ENCODE assay signal across 8 cellular contexts in the genomic region with DNA sequence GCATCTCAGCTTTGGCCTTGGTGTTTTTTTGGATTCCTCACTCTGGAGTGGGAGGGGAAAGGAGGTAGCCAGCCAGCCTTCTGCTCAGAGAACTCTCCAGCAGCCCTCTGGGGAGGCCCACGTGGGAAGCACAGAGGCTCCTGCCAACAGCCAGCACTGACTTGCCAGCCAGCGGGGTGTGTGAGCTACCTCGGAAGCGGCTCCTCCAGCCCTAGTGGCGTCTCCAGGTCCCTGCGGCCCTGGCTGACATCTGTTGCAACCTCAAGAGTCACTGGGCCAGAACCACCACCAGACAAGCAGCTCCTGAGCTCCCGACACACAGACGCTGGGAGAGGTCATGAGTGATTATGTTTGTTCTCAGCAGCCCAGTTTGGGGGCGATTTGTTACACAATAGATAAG.
A peak's percentile ranks its signal among the peaks of the same experiment; 100 is the strongest.
DNase-seq lines count a peak whose midpoint lies in the region; ATAC-seq and TF ChIP-seq lines count a peak whose summit lies in the region.

No MANE protein-coding gene starts in this region.

- H3K27me3 ChIP-seq in foreskin keratinocyte (no peaks in the 10 kb centered on the region), parathyroid adenoma (ENCODE audit: control insufficient read depth, insufficient read depth, low read length) (no peaks in the 10 kb centered on the region)

- H3K9ac ChIP-seq in parathyroid adenoma, result no peak overlapping the region

- no peak overlapping the region for H3K4me3 ChIP-seq in parathyroid adenoma (ENCODE audit: low read depth, low read length)

- no peaks in the 10 kb centered on the region for H3K79me2 ChIP-seq in parathyroid adenoma

- no peak overlapping the region for H3K4me2 ChIP-seq in parathyroid adenoma (ENCODE audit: low read length)

- ATAC-seq in foreskin keratinocyte (peak; percentile 97), GM21717 (IDR thresholded peaks at IDR 0.05; ENCODE audit: unreplicated experiment) (no peak), HG02610 (IDR thresholded peaks at IDR 0.05; ENCODE audit: unreplicated experiment) (no peak)

- H3K36me3 ChIP-seq in parathyroid adenoma (ENCODE audit: control insufficient read depth, insufficient read depth, low read length), result no peaks in the 10 kb centered on the region

- no peak overlapping the region for H3K27ac ChIP-seq in foreskin keratinocyte
- H3K27ac ChIP-seq in parathyroid adenoma, result no peak overlapping the region

- peak overlapping the region; percentile 43 for H2AFZ ChIP-seq in parathyroid adenoma

- peak; percentile 81 for DNase-seq in Daoy (ENCODE audit: low read depth)
- DNase-seq in NCI-H524 treated with DMSO at 0.1 percent for 48 hours (lab: John Stamatoyannopoulos, UW), result peak; percentile 65
- DNase-seq in foreskin keratinocyte, result peak; percentile 59 to 72
- no peak for DNase-seq in dermis blood vessel endothelial cell
- DNase-seq in SW480 (ENCODE audit: low spot score), result no peak

- peak; percentile 54 for TF ChIP-seq CTCF in foreskin keratinocyte (conservative IDR thresholded peaks at IDR 0.05)
- no peak for TF ChIP-seq CTCF in parathyroid adenoma (IDR thresholded peaks at IDR 0.05)

- peaks cover 14% of the 10 kb centered on the region for H3K4me1 ChIP-seq in foreskin keratinocyte
- peaks cover 21% of the 10 kb centered on the region for H3K4me1 ChIP-seq in parathyroid adenoma

- no peaks in the 10 kb centered on the region for H3K9me3 ChIP-seq in parathyroid adenoma (ENCODE audit: control insufficient read depth, low read length)

Comparison
In these comparisons a context has a peak if more than half of its experiments do, and no peak if none do; other contexts are left out.
1. DNase-seq: peak in Daoy (single experiment), NCI-H524 treated with DMSO at 0.1 percent for 48 hours (single experiment) and foreskin keratinocyte (2 of 2); none in dermis blood vessel endothelial cell (single experiment) and SW480 (single experiment).